Comparison of ENCODE assay signal across 16 cellular contexts in genomic region chr2:157523270-157524059, GRCh38.
DNase-seq lines count a peak whose midpoint lies in the region; ATAC-seq and TF ChIP-seq lines count a peak whose summit lies in the region.
"Had no signal": no experiment of that assay in that cellular context is flagged by ENCODE, and none has a peak within 500 bp of the region (broad histone marks: within the 10 kb centered on the region; RNA-seq: fewer than 3 reads in every experiment).

No MANE protein-coding gene starts in this region.

- no peaks in the 10 kb centered on the region for H3K9me3 Mint-ChIP-seq in stimulated activated memory B cell treated with anti-CD40 and anti-IgM and Interleukin-4, amounts not matched to agents 10 μg/mL and 1 μg/mL and 100 μg/mL, for 72 hours
- H3K9me3 Mint-ChIP-seq in stimulated activated effector memory CD8-positive, alpha-beta T cell treated with anti-CD3 and anti-CD28 coated beads, Interleukin-12 subunit alpha, Interleukin-12 subunit beta, amount 100 ng/mL, for 72 hours = no peaks in the 10 kb centered on the region
- H3K9me3 Mint-ChIP-seq in glutamatergic neuron (ENCODE audit: unreplicated experiment) = no peaks in the 10 kb centered on the region
- H3K9me3 Mint-ChIP-seq: HFFc6 had no signal

- no peaks in the 10 kb centered on the region for H3K36me3 Mint-ChIP-seq in stimulated activated memory B cell treated with anti-CD40 and anti-IgM and Interleukin-4, amounts not matched to agents 10 μg/mL and 1 μg/mL and 100 μg/mL, for 72 hours
- H3K36me3 Mint-ChIP-seq in stimulated activated effector memory CD8-positive, alpha-beta T cell treated with anti-CD3 and anti-CD28 coated beads, Interleukin-12 subunit alpha, Interleukin-12 subunit beta, amount 100 ng/mL, for 72 hours = no peaks in the 10 kb centered on the region
- H3K36me3 Mint-ChIP-seq in glutamatergic neuron (ENCODE audit: unreplicated experiment) = no peaks in the 10 kb centered on the region
- H3K36me3 Mint-ChIP-seq: CD4-positive, CD25-positive, alpha-beta regulatory T cell had no signal

- no peaks in the 10 kb centered on the region for H3K27me3 Mint-ChIP-seq in stimulated activated memory B cell treated with anti-CD40 and anti-IgM and Interleukin-4, amounts not matched to agents 10 μg/mL and 1 μg/mL and 100 μg/mL, for 72 hours
- no peaks in the 10 kb centered on the region for H3K27me3 Mint-ChIP-seq in glutamatergic neuron (ENCODE audit: unreplicated experiment)

- ATAC-seq in stimulated activated memory B cell treated with anti-CD40 and anti-IgM and Interleukin-4, amounts not matched to agents 10 μg/mL and 1 μg/mL and 100 μg/mL, for 72 hours = peak; percentile 75
- no peak for ATAC-seq in stimulated activated effector memory CD8-positive, alpha-beta T cell treated with anti-CD3 and anti-CD28 coated beads, Interleukin-12 subunit alpha, Interleukin-12 subunit beta, amount 100 ng/mL, for 72 hours
- no peak for ATAC-seq in HG03175 (IDR thresholded peaks at IDR 0.05; ENCODE audit: unreplicated experiment)

- H3K27ac Mint-ChIP-seq in stimulated activated memory B cell treated with anti-CD40 and anti-IgM and Interleukin-4, amounts not matched to agents 10 μg/mL and 1 μg/mL and 100 μg/mL, for 72 hours = peak overlapping the region; percentile 10
- no peak overlapping the region for H3K27ac Mint-ChIP-seq in stimulated activated effector memory CD8-positive, alpha-beta T cell treated with anti-CD3 and anti-CD28 coated beads, Interleukin-12 subunit alpha, Interleukin-12 subunit beta, amount 100 ng/mL, for 72 hours
- H3K27ac Mint-ChIP-seq in glutamatergic neuron (ENCODE audit: unreplicated experiment) = no peak overlapping the region
- H3K27ac Mint-ChIP-seq: CD4-positive, CD25-positive, alpha-beta regulatory T cell; HFFc6 had no signal

- peak overlapping the region; percentile 18 for H3K4me3 Mint-ChIP-seq in stimulated activated memory B cell treated with anti-CD40 and anti-IgM and Interleukin-4, amounts not matched to agents 10 μg/mL and 1 μg/mL and 100 μg/mL, for 72 hours
- no peak overlapping the region for H3K4me3 Mint-ChIP-seq in stimulated activated effector memory CD8-positive, alpha-beta T cell treated with anti-CD3 and anti-CD28 coated beads, Interleukin-12 subunit alpha, Interleukin-12 subunit beta, amount 100 ng/mL, for 72 hours
- no peak overlapping the region for H3K4me3 Mint-ChIP-seq in glutamatergic neuron (ENCODE audit: unreplicated experiment)
- H3K4me3 Mint-ChIP-seq: CD4-positive, CD25-positive, alpha-beta regulatory T cell; HFFc6 had no signal

- peaks cover 27% of the 10 kb centered on the region for H3K4me1 Mint-ChIP-seq in stimulated activated memory B cell treated with anti-CD40 and anti-IgM and Interleukin-4, amounts not matched to agents 10 μg/mL and 1 μg/mL and 100 μg/mL, for 72 hours
- H3K4me1 Mint-ChIP-seq in stimulated activated effector memory CD8-positive, alpha-beta T cell treated with anti-CD3 and anti-CD28 coated beads, Interleukin-12 subunit alpha, Interleukin-12 subunit beta, amount 100 ng/mL, for 72 hours = peaks cover 6% of the 10 kb centered on the region
- H3K4me1 Mint-ChIP-seq in glutamatergic neuron (ENCODE audit: low read depth, unreplicated experiment) = no peaks in the 10 kb centered on the region
- H3K4me1 Mint-ChIP-seq: CD4-positive, CD25-positive, alpha-beta regulatory T cell had no signal

- DNase-seq in NOMO-1 (lab: John Stamatoyannopoulos, UW; ENCODE audit: unreplicated experiment in 2 of 2) (peak; percentile 27 to 82), NOMO-1 treated with dmso at 0.1 percent for 144 hours (lab: John Stamatoyannopoulos, UW; ENCODE audit: unreplicated experiment) (no peak), NAMALWA (ENCODE audit: low spot score) (peak; percentile 16), germinal center (ENCODE audit: low spot score) (peak; percentile 13), glutamatergic neuron (no peak)
- DNase-seq in stimulated activated effector memory CD8-positive, alpha-beta T cell treated with anti-CD3 and anti-CD28 coated beads, Interleukin-12 subunit alpha, Interleukin-12 subunit beta, amount 100 ng/mL, for 72 hours (ENCODE audit: low spot score in 2 of 2) = no peak
- DNase-seq: CD4-positive, CD25-positive, alpha-beta regulatory T cell; DMS79; HFFc6; NCI-H1092; NCI-H1694; NCI-H446; RPMI8226; SJCRH30 had no signal

- TF ChIP-seq CTCF in glutamatergic neuron (IDR thresholded peaks at IDR 0.05; ENCODE audit: partially characterized antibody, unreplicated experiment) = no peak

Comparison
In these comparisons a context has a peak if more than half of its experiments do, and no peak if none do; other contexts are left out.
1. DNase-seq: peak in NOMO-1 (2 of 2), NAMALWA (single experiment) and germinal center (single experiment); none in NOMO-1 treated with dmso at 0.1 percent for 144 hours (single experiment), stimulated activated effector memory CD8-positive, alpha-beta T cell treated with anti-CD3 and anti-CD28 coated beads, Interleukin-12 subunit alpha, Interleukin-12 subunit beta, amount 100 ng/mL, for 72 hours (0 of 2) and glutamatergic neuron (single experiment).